1 cellular context compared by ENCODE assay signal in the genomic region with DNA sequence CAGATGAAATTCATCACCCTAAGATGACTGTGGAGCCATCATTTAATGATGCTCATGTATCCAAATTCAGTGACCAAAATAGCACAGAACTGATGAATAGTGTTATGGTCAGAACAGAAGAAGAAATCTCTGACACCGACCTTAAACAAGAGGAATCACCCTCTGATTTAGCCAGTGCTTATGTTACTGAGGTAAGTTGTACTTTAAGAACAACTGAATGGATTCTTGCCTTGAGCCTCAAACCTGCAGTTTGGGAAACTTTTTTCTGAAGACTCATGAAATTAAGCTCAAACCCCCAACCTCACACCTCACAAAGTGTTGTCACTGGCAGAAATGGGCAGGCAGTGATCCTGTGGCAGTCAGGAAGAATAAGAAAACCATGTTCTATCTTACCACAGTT.
A peak's percentile ranks its signal among the peaks of the same experiment; 100 is the strongest.
TF ChIP-seq lines count a peak whose summit lies in the region.

No MANE protein-coding gene starts in this region.

TF ChIP-seq in HepG2, 621 proteins besides CTCF, POLR2A, EP300 and RAD21:
- peak; percentile 25 for TF ChIP-seq RBM22 (optimal IDR thresholded peaks at IDR 0.05; ENCODE audit: low read length)
- TF ChIP-seq, protein P1, sequence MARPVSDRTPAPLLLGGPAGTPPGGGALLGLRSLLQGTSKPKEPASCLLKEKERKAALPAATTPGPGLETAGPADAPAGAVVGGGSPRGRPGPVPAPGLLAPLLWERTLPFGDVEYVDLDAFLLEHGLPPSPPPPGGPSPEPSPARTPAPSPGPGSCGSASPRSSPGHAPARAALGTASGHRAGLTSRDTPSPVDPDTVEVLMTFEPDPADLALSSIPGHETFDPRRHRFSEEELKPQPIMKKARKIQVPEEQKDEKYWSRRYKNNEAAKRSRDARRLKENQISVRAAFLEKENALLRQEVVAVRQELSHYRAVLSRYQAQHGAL (CRISPR knock-in tag; IDR thresholded peaks at IDR 0.05; ENCODE audit: not compliant biosample characterization): no peak
- TF ChIP-seq ZNF335 (CRISPR knock-in tag; IDR thresholded peaks at IDR 0.05): no peak
